ENCODE assay signal across 14 cellular contexts in genomic region chr2:135585586-135585985, GRCh38. TPM values are rescaled to one million over a fixed set of nuclear protein-coding genes. Genes with fewer than 3 reads are reported as not detected.
A peak's percentile ranks its signal among the peaks of the same experiment; 100 is the strongest.
DNase-seq lines count a peak whose midpoint lies in the region; ATAC-seq, FAIRE-seq and TF ChIP-seq lines count a peak whose summit lies in the region.
"Had no signal": no experiment of that assay in that cellular context is flagged by ENCODE, and none has a peak within 500 bp of the region (broad histone marks: within the 10 kb centered on the region; RNA-seq: fewer than 3 reads in every experiment).

No MANE protein-coding gene starts in this region.

- TF ChIP-seq CTCF in A673 (conservative IDR thresholded peaks at IDR 0.05; ENCODE audit: low read depth, low read length): peak; percentile 52; the same call in 1 of the 2 replicates
- peak; percentile 13 to 35; a peak in 2 of 4 replicates for TF ChIP-seq CTCF in GM23338 (conservative IDR thresholded peaks at IDR 0.05; ENCODE audit: low read depth in 2 of 2)
- TF ChIP-seq CTCF in foreskin keratinocyte (conservative IDR thresholded peaks at IDR 0.05): peak; percentile 21

- H3K36me3 Mint-ChIP-seq in GM23338 (ENCODE audit: low read depth): peaks cover 7% of the 10 kb centered on the region; the same call in 2 of the 3 replicates

- H3K27me3 Mint-ChIP-seq in GM23338 (ENCODE audit: insufficient read depth, low read depth, poor library complexity): no peaks in the 10 kb centered on the region

- no TSS peak for BruUV-seq in A673 (replicated peaks; lab: Mats Ljungman, UMichigan)

- peak; percentile 45 for DNase-seq in A673 (ENCODE audit: low spot score)
- peak; percentile 37 for DNase-seq in GM23338 (ENCODE audit: low spot score)
- DNase-seq in foreskin keratinocyte: no peak
- no peak for DNase-seq in dermis blood vessel endothelial cell
- DNase-seq in middle frontal gyrus (ENCODE audit: extremely low spot score, low spot score): no peak
- no peak for DNase-seq in COR-L47 (lab: John Stamatoyannopoulos, UW)
- DNase-seq: NCI-H2029 treated with DMSO at 0.1 percent for 48 hours; stimulated activated CD4-positive, alpha-beta T cell treated with anti-CD3 and anti-CD28 coated beads, Interleukin-4, amount 100 ng/mL, for 4 hours had no signal

- no peaks in the 10 kb centered on the region for H3K9me3 Mint-ChIP-seq in GM23338

- no peaks in the 10 kb centered on the region for H3K9me3 ChIP-seq in A673 (ENCODE audit: low read depth, low read length, poor library complexity, severe bottlenecking)
- H3K9me3 ChIP-seq: BLaER1, neutrophil had no signal

- intact Hi-C loops in A673 (cut with micrococcal nuclease; ENCODE audit: unreplicated experiment): no loop called here

- H3K4me2 ChIP-seq in GM23338: peak overlapping the region; percentile 21; the same call in 1 of the 2 replicates
- H3K4me2 ChIP-seq: BLaER1 had no signal

- H3K27ac Mint-ChIP-seq in GM23338: no peak overlapping the region

- H3K4me1 ChIP-seq in A673 (ENCODE audit: insufficient read depth, low read length, poor library complexity, severe bottlenecking) (peaks cover 16% of the 10 kb centered on the region), GM23338 (ENCODE audit: insufficient read depth) (peaks cover 44% of the 10 kb centered on the region), foreskin keratinocyte (no peaks in the 10 kb centered on the region)

- no peaks in the 10 kb centered on the region for H3K9me2 ChIP-seq in GM23338 (ENCODE audit: insufficient read depth)

- no peak overlapping the region for H3K4me3 Mint-ChIP-seq in GM23338

- peaks cover 32% of the 10 kb centered on the region for H3K4me1 Mint-ChIP-seq in GM23338

- H3K27me3 ChIP-seq in A673 (replicated peaks; ENCODE audit: insufficient read depth, low read depth, low read length, poor library complexity) (no peaks in the 10 kb centered on the region), GM23338 (ENCODE audit: insufficient read depth) (no peaks in the 10 kb centered on the region), foreskin keratinocyte (no peaks in the 10 kb centered on the region)
- H3K27me3 ChIP-seq: BLaER1, neutrophil had no signal

- no peaks in the 10 kb centered on the region for H3K36me3 ChIP-seq in A673 (ENCODE audit: insufficient read depth, low read length, poor library complexity, severe bottlenecking)
- H3K36me3 ChIP-seq in GM23338 (ENCODE audit: insufficient read depth): no peaks in the 10 kb centered on the region
- H3K36me3 ChIP-seq: BLaER1, neutrophil had no signal

- ATAC-seq in GM23338 (peak; percentile 41; the same call in 2 of the 3 replicates), foreskin keratinocyte (no peak), GM21786 (IDR thresholded peaks at IDR 0.05; ENCODE audit: unreplicated experiment) (no peak)

- no peak overlapping the region for H3K27ac ChIP-seq in A673 (ENCODE audit: low read depth, low read length, poor library complexity, severe bottlenecking)
- H3K27ac ChIP-seq in GM23338 (ENCODE audit: low read depth): no peak overlapping the region
- no peak overlapping the region for H3K27ac ChIP-seq in foreskin keratinocyte
- H3K27ac ChIP-seq: BLaER1, neutrophil had no signal

- H3K4me3 ChIP-seq in A673 (ENCODE audit: low read depth, low read length, poor library complexity, severe bottlenecking) (no peak overlapping the region), GM23338 (no peak overlapping the region)
- H3K4me3 ChIP-seq: BLaER1 had no signal

- peaks cover 7% of the 10 kb centered on the region; the same call in 1 of the 2 replicates for H4K20me1 ChIP-seq in GM23338 (replicated peaks; ENCODE audit: insufficient read depth)

- no peak overlapping the region for H2AFZ ChIP-seq in GM23338

- H3F3A ChIP-seq in GM23338 (replicated peaks; ENCODE audit: low read depth): no peaks in the 10 kb centered on the region

- POLR2A ChIA-PET in A673 (lab: Charles Lee; ENCODE audit: low non-redundant PET): no interaction called here

- peak; percentile 82 for FAIRE-seq in TTC549 (lab: Jason Lieb, UNC)
- FAIRE-seq: HTR-8/SVneo, RCC 7860 had no signal

- peaks cover 67% of the 10 kb centered on the region for H3K79me2 ChIP-seq in GM23338 (replicated peaks; ENCODE audit: insufficient read depth)

- CTCF ChIA-PET in A673 (lab: Charles Lee): no interaction called here

TF ChIP-seq in GM23338, 12 proteins besides CTCF, POLR2A, EP300 and RAD21 (continues in another document):
- TF ChIP-seq POLR2AphosphoS5 (IDR thresholded peaks at IDR 0.05; ENCODE audit: low read depth) (no peak), REST (IDR thresholded peaks at IDR 0.05; ENCODE audit: unreplicated experiment) (no peak), EZH2phosphoT487 (IDR thresholded peaks at IDR 0.05; ENCODE audit: unreplicated experiment) (no peak), STAT1 (IDR thresholded peaks at IDR 0.05; ENCODE audit: unreplicated experiment) (no peak), ZNF331 (CRISPR knock-in tag; IDR thresholded peaks at IDR 0.05; ENCODE audit: low read depth) (no peak), ZNF114 (CRISPR knock-in tag; IDR thresholded peaks at IDR 0.05) (no peak)

RNA-seq across cellular contexts. Expression of gene R3HDM1, which starts 54.3 kb away (rescaled TPM):
- 65.4 and 66.6 TPM in 2 replicates for total RNA-seq in A673 (2021)
- total RNA-seq in GM23338 (2014; rRNA removed; shearing (Covaris generic)): 63.1 and 65.2 TPM in 2 replicates
- polyA plus RNA-seq in GM23338 (2016; fragmentation: Nextera tagmentation; extraction: Ambion mirVana): 87.6 and 88.8 TPM in 2 replicates
- total RNA-seq in foreskin keratinocyte: 31.7 and 38.4 TPM in 2 replicates
- 14.6 and 18.6 TPM in 2 replicates for polyA plus RNA-seq in foreskin keratinocyte
- 7.3 and 18.0 TPM in 2 replicates for total RNA-seq in dermis blood vessel endothelial cell

RNA-seq across cellular contexts. Expression of gene ZRANB3, which starts 54.6 kb away (rescaled TPM):
- total RNA-seq in A673 (2021) (15.3 and 17.1 TPM in 2 replicates), foreskin keratinocyte (6.7 and 8.0 TPM in 2 replicates), dermis blood vessel endothelial cell (4.9 and 8.0 TPM in 2 replicates)
- total RNA-seq in GM23338 (2014; rRNA removed; shearing (Covaris generic)): 15.2 and 16.8 TPM in 2 replicates
- polyA plus RNA-seq in GM23338 (2016; fragmentation: Nextera tagmentation; extraction: Ambion mirVana) (10.5 and 11.2 TPM in 2 replicates), foreskin keratinocyte (4.9 and 6.6 TPM in 2 replicates)

Comparison
In these comparisons a context has a peak if more than half of its experiments do, and no peak if none do; other contexts are left out.
1. DNase-seq: peak in A673 (single experiment) and GM23338 (single experiment); none in foreskin keratinocyte (0 of 2), dermis blood vessel endothelial cell (single experiment), middle frontal gyrus (single experiment) and COR-L47 (single experiment).
2. Peak in every context shown above with its lines, with median percentiles within 50 percentile points of each other: CTCF ChIP-seq.